In the genomic region with DNA sequence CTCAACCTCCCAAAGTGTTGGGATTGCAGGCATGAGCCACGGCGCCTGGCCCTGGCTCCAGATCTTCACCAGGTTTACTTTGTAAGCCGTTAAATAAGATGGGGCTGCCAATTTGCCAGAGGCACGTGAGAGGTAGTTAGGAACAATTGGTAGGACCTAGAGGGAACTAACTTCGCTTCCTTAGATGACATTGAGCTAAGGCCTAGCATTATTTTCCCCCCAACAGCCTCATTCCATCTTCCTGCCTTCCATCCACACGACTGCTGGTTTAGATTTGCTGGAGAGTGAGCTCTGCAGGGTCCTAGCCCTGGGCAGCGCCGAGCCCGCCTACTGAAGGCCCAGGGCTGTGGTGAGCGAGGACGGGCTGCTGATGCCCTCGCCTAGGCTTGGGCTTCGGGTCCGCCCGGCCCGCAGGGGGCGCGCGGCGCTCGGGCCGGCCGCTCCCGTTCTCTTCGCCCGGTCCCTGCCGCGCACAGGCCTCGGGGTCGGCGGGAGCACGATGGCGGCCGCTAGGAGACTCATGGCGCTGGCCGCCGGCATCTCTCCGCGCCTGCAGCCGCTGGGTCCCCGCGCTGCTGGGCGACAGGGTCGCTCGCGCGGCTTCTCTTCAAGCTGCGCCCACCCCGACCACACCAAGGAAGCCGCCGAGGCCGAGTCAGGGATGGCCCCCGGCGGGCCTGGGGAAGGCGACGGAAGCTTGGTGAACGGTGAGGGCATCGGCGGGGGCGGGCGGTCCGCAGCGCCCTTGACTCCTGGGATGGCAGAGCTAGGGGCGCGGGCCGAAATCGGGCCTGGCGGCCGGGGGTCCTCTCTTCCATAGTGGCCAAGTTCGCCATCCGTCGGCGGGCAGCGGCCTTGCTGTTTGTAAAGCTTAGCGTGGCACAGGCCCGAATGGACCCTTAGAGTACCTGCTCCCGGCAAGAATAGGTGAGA, we compare ENCODE assay signal across 8 cellular contexts.
A peak's percentile ranks its signal among the peaks of the same experiment; 100 is the strongest.
DNase-seq lines count a peak whose midpoint lies in the region; ATAC-seq and TF ChIP-seq lines count a peak whose summit lies in the region.

No MANE protein-coding gene starts in this region.

- H3K27me3 ChIP-seq in HL-60 (ENCODE audit: insufficient read depth, poor library complexity, severe bottlenecking) (no peaks in the 10 kb centered on the region), NT2/D1 (ENCODE audit: insufficient read depth, insufficient read length) (no peaks in the 10 kb centered on the region), mucosa of rectum (ENCODE audit: control insufficient read depth in 2 of 2, insufficient read depth in 2 of 2, low read length in 2 of 2) (no peaks in the 10 kb centered on the region)

- no peaks in the 10 kb centered on the region for H3K9me3 ChIP-seq in NT2/D1 (ENCODE audit: insufficient read depth, low read length)
- no peaks in the 10 kb centered on the region for H3K9me3 ChIP-seq in mucosa of rectum (ENCODE audit: control insufficient read depth in 2 of 2, low read length in 2 of 2)

- TF ChIP-seq CTCF in HL-60 (IDR thresholded peaks at IDR 0.05; ENCODE audit: insufficient read depth, low read length): peak; percentile 73

- H3K27ac ChIP-seq in HL-60 (replicated peaks) (peak overlapping the region; percentile 90), epithelial cell of prostate (peak overlapping the region; percentile 41), mucosa of rectum (ENCODE audit: low read depth in 2 of 2, low read length in 2 of 2) (peak overlapping the region; percentile 15 to 74)

- peaks cover 54% of the 10 kb centered on the region for H3K36me3 ChIP-seq in NT2/D1 (ENCODE audit: insufficient read depth, insufficient read length, low read length)
- peaks cover 9 to 27% of the 10 kb centered on the region in 2 donors for H3K36me3 ChIP-seq in mucosa of rectum (ENCODE audit: control insufficient read depth in 2 of 2, insufficient read depth in 2 of 2, low read length in 2 of 2)

- DNase-seq in COR-L47 (lab: John Stamatoyannopoulos, UW) (peak; percentile 52), HL-60 (ENCODE audit: low read depth in 1 of 2, low spot score in 1 of 2) (peak; percentile 66 to 70), NT2/D1 (ENCODE audit: low read depth, low spot score) (peak; percentile 81), activated T-cell treated with anti-CD3 and anti-CD28 coated beads for 1 hour (ENCODE audit: low read depth) (peak; percentile 67), epithelial cell of prostate (ENCODE audit: low read depth, low spot score) (no peak)
- peak; percentile 34 to 46 for DNase-seq in stimulated activated CD8-positive, alpha-beta memory T cell treated with anti-CD3 and anti-CD28 coated beads, Interleukin-4, amount 100 ng/mL, for 4 hours (ENCODE audit: low read depth in 2 of 2, low spot score in 1 of 2)

- peak; percentile 86 for ATAC-seq in GM19455 (IDR thresholded peaks at IDR 0.05; ENCODE audit: unreplicated experiment)

- H3K4me1 ChIP-seq in NT2/D1 (ENCODE audit: insufficient read depth, insufficient read length) (no peaks in the 10 kb centered on the region), mucosa of rectum (ENCODE audit: control insufficient read depth in 2 of 2, insufficient read depth in 2 of 2, low read length in 2 of 2) (peaks cover 7 to 10% of the 10 kb centered on the region in 2 donors)

- H3K4me3 ChIP-seq in HL-60 (replicated peaks; ENCODE audit: insufficient read depth, low read length) (peak overlapping the region; percentile 94), NT2/D1 (ENCODE audit: insufficient read length, low read depth) (peak overlapping the region; percentile 99), mucosa of rectum (ENCODE audit: low read length in 2 of 2) (peak overlapping the region; percentile 72 to 88)

- H3K9ac ChIP-seq in NT2/D1 (ENCODE audit: insufficient read length, low read depth): peak overlapping the region; percentile 99
- H3K9ac ChIP-seq in mucosa of rectum (ENCODE audit: low read depth in 1 of 2, low read length in 2 of 2): peak overlapping the region; percentile 78 to 84
